In the genomic region with DNA sequence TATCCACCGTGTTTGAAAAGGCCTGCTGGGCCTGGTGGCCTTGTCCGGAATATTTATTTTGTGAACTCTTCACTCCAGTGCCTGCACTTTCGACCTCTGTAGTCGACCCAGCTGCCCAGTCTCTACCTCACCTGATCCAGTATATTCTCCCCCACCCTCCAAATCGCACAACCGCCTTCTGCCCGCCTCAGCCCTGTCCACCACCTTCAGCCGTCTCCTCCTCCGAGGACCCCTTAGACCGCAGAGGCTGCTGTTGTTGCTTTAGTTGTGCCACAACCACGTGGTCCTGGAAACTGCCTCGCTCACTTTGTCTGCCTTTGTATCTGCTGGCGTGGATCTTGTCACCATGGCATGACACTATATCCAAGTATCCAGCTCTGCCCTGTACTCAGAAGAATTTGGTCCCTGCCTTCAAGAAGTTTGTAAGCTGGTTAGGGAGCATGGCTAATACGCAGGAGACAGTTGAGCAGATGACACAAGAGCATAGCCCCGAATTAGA, we compare ENCODE assay signal across 1 cellular context.
TF ChIP-seq lines count a peak whose summit lies in the region.

No MANE protein-coding gene starts in this region.

TF ChIP-seq in HepG2, 621 proteins besides CTCF, POLR2A, EP300 and RAD21 (continued from another document):
- TF ChIP-seq ZNF230 (CRISPR knock-in tag; IDR thresholded peaks at IDR 0.05) (0 out of 2 replicates have a peak, but pooled peaks have one; percentile 80), HOXA7 (CRISPR knock-in tag; IDR thresholded peaks at IDR 0.05) (no peak), U2AF2 (IDR thresholded peaks at IDR 0.05; ENCODE audit: low read depth, low read length) (no peak), ZNF720 (CRISPR knock-in tag; IDR thresholded peaks at IDR 0.05) (no peak), ZNF775 (CRISPR knock-in tag; IDR thresholded peaks at IDR 0.05; ENCODE audit: borderline replicate concordance) (0 out of 2 replicates have a peak, but pooled peaks have one; percentile 43), SIX1 (CRISPR knock-in tag; IDR thresholded peaks at IDR 0.05; ENCODE audit: borderline replicate concordance) (peak; percentile 4; the same call in 1 of the 2 replicates), ZBTB21 (CRISPR knock-in tag; IDR thresholded peaks at IDR 0.05) (no peak), XRCC5 (optimal IDR thresholded peaks at IDR 0.05; ENCODE audit: low read length) (no peak), EHMT2 (IDR thresholded peaks at IDR 0.05; ENCODE audit: borderline replicate concordance, low read depth, low read length) (no peak)
- TF ChIP-seq, protein P1, sequence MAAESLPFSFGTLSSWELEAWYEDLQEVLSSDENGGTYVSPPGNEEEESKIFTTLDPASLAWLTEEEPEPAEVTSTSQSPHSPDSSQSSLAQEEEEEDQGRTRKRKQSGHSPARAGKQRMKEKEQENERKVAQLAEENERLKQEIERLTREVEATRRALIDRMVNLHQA (CRISPR knock-in tag; IDR thresholded peaks at IDR 0.05) = no peak
- TF ChIP-seq, protein P2, sequence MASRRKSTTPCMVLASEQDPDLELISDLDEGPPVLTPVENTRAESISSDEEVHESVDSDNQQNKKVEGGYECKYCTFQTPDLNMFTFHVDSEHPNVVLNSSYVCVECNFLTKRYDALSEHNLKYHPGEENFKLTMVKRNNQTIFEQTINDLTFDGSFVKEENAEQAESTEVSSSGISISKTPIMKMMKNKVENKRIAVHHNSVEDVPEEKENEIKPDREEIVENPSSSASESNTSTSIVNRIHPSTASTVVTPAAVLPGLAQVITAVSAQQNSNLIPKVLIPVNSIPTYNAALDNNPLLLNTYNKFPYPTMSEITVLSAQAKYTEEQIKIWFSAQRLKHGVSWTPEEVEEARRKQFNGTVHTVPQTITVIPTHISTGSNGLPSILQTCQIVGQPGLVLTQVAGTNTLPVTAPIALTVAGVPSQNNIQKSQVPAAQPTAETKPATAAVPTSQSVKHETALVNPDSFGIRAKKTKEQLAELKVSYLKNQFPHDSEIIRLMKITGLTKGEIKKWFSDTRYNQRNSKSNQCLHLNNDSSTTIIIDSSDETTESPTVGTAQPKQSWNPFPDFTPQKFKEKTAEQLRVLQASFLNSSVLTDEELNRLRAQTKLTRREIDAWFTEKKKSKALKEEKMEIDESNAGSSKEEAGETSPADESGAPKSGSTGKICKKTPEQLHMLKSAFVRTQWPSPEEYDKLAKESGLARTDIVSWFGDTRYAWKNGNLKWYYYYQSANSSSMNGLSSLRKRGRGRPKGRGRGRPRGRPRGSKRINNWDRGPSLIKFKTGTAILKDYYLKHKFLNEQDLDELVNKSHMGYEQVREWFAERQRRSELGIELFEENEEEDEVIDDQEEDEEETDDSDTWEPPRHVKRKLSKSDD (CRISPR knock-in tag; IDR thresholded peaks at IDR 0.05; ENCODE audit: low read depth) = no peak
- TF ChIP-seq, protein P3, sequence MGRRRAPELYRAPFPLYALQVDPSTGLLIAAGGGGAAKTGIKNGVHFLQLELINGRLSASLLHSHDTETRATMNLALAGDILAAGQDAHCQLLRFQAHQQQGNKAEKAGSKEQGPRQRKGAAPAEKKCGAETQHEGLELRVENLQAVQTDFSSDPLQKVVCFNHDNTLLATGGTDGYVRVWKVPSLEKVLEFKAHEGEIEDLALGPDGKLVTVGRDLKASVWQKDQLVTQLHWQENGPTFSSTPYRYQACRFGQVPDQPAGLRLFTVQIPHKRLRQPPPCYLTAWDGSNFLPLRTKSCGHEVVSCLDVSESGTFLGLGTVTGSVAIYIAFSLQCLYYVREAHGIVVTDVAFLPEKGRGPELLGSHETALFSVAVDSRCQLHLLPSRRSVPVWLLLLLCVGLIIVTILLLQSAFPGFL (CRISPR knock-in tag; IDR thresholded peaks at IDR 0.05) = no peak
- TF ChIP-seq, protein P4, sequence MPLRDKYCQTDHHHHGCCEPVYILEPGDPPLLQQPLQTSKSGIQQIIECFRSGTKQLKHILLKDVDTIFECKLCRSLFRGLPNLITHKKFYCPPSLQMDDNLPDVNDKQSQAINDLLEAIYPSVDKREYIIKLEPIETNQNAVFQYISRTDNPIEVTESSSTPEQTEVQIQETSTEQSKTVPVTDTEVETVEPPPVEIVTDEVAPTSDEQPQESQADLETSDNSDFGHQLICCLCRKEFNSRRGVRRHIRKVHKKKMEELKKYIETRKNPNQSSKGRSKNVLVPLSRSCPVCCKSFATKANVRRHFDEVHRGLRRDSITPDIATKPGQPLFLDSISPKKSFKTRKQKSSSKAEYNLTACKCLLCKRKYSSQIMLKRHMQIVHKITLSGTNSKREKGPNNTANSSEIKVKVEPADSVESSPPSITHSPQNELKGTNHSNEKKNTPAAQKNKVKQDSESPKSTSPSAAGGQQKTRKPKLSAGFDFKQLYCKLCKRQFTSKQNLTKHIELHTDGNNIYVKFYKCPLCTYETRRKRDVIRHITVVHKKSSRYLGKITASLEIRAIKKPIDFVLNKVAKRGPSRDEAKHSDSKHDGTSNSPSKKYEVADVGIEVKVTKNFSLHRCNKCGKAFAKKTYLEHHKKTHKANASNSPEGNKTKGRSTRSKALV (CRISPR knock-in tag; IDR thresholded peaks at IDR 0.05) = no peak
TF ChIP-seq in HepG2: peak in this region for 42.
